Comparison of ENCODE assay signal across 29 cellular contexts in the genomic region with DNA sequence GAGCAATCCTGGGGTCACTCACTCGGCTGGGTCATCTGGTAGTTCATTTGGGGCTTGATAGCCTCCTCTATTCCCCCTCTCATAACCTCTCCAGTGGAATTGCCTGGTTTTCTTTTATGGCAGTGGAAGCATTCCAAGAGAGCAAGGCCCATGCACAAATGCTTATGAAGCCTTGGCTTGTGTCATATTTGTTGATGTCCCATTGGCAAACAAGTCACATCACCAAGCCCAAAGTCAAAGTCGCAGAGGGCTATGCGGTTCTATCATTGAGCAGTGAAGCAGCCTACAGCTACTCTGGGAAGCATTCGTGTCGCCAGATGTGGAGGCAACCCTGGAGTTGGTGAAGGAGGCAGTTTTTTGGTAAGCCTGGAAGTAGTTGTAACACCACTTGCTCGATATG. TPM values are rescaled to one million over a fixed set of nuclear protein-coding genes. Genes with fewer than 3 reads are reported as not detected.
"Had no signal": no experiment of that assay in that cellular context is flagged by ENCODE, and none has a peak within 500 bp of the region (broad histone marks: within the 10 kb centered on the region; RNA-seq: fewer than 3 reads in every experiment).

No MANE protein-coding gene starts in this region.

- H3K27me3 Mint-ChIP-seq: stimulated activated naive CD8-positive, alpha-beta T cell treated with anti-CD3 and anti-CD28 coated beads, Interleukin-15, amount 100 ng/mL, for 72 hours; type B pancreatic cell had no signal

- H3K4me1 Mint-ChIP-seq: stimulated activated effector memory CD8-positive, alpha-beta T cell treated with anti-CD3 and anti-CD28 coated beads, Interleukin-12 subunit alpha, Interleukin-12 subunit beta, amount 100 ng/mL, for 72 hours; stimulated activated naive B cell treated with anti-CD40 and anti-IgM and Interleukin-4, amounts not matched to agents 10 μg/mL and 1 μg/mL and 100 μg/mL, for 72 hours; stimulated activated naive CD8-positive, alpha-beta T cell treated with anti-CD3 and anti-CD28 coated beads, Interleukin-15, amount 100 ng/mL, for 72 hours had no signal

- H3K27ac Mint-ChIP-seq: stimulated activated effector memory CD8-positive, alpha-beta T cell treated with anti-CD3 and anti-CD28 coated beads, Interleukin-12 subunit alpha, Interleukin-12 subunit beta, amount 100 ng/mL, for 72 hours; stimulated activated naive B cell treated with anti-CD40 and anti-IgM and Interleukin-4, amounts not matched to agents 10 μg/mL and 1 μg/mL and 100 μg/mL, for 72 hours; stimulated activated naive CD8-positive, alpha-beta T cell treated with anti-CD3 and anti-CD28 coated beads, Interleukin-15, amount 100 ng/mL, for 72 hours; stimulated activated naive CD8-positive, alpha-beta T cell treated with anti-CD3 and anti-CD28 coated beads, Interleukin-15, Interleukin-2, amounts not matched to agents 100 ng/mL and 50 ng/mL, for 24 hours; type B pancreatic cell had no signal

- H3K27me3 ChIP-seq: stomach, suprapubic skin, testis, thyroid gland, tibial artery, tibial nerve, transverse colon, upper lobe of left lung, upper lobe of right lung, uterus, vagina had no signal

- H3K9me3 Mint-ChIP-seq: stimulated activated effector memory CD8-positive, alpha-beta T cell treated with anti-CD3 and anti-CD28 coated beads, Interleukin-12 subunit alpha, Interleukin-12 subunit beta, amount 100 ng/mL, for 72 hours; stimulated activated naive B cell treated with anti-CD40 and anti-IgM and Interleukin-4, amounts not matched to agents 10 μg/mL and 1 μg/mL and 100 μg/mL, for 72 hours; stimulated activated naive CD8-positive, alpha-beta T cell treated with anti-CD3 and anti-CD28 coated beads, Interleukin-15, amount 100 ng/mL, for 72 hours; stimulated activated naive CD8-positive, alpha-beta T cell treated with anti-CD3 and anti-CD28 coated beads, Interleukin-15, Interleukin-2, amounts not matched to agents 100 ng/mL and 50 ng/mL, for 24 hours; type B pancreatic cell had no signal

- H3K36me3 Mint-ChIP-seq: stimulated activated effector memory CD8-positive, alpha-beta T cell treated with anti-CD3 and anti-CD28 coated beads, Interleukin-12 subunit alpha, Interleukin-12 subunit beta, amount 100 ng/mL, for 72 hours; stimulated activated naive B cell treated with anti-CD40 and anti-IgM and Interleukin-4, amounts not matched to agents 10 μg/mL and 1 μg/mL and 100 μg/mL, for 72 hours; type B pancreatic cell had no signal

- DNase-seq: stimulated activated CD4-positive, alpha-beta T cell treated with anti-CD3 and anti-CD28 coated beads, Interleukin-2, amount 100 ng/mL, for 48 hours; stimulated activated CD4-positive, alpha-beta T cell treated with anti-CD3 and anti-CD28 coated beads, Interleukin-4, amount 100 ng/mL, for 1 hour; stimulated activated CD4-positive, alpha-beta T cell treated with anti-CD3 and anti-CD28 coated beads, Interleukin-4, amount 100 ng/mL, for 24 hours; stimulated activated CD4-positive, alpha-beta T cell treated with anti-CD3 and anti-CD28 coated beads, Interleukin-4, amount 100 ng/mL, for 4 hours; stimulated activated CD8-positive, alpha-beta memory T cell treated with anti-CD3 and anti-CD28 coated beads, Interleukin-4, amount 100 ng/mL, for 48 hours; stimulated activated naive B cell treated with anti-CD40 and anti-IgM and Interleukin-4, amounts not matched to agents 10 μg/mL and 1 μg/mL and 100 μg/mL, for 72 hours; stimulated activated naive CD4-positive, alpha-beta T cell; stimulated activated naive CD4-positive, alpha-beta T cell treated with Interleukin-2 at 50 U/mL for 16 hours; stimulated activated naive CD8-positive, alpha-beta T cell treated with anti-CD3 and anti-CD28 coated beads, Interleukin-15, amount 100 ng/mL, for 72 hours; stimulated activated naive CD8-positive, alpha-beta T cell treated with anti-CD3 and anti-CD28 coated beads, Interleukin-15, Interleukin-2, amounts not matched to agents 100 U/mL and 50 U/mL, for 24 hours; stomach; substantia nigra; testis; thyroid gland; tibial artery; transverse colon; trophoblast cell; upper lobe of left lung; upper lobe of right lung; uterus had no signal

- H3K36me3 ChIP-seq: suprapubic skin, thoracic aorta, thyroid gland, transverse colon, upper lobe of right lung, uterus, vagina had no signal

- H3K27ac ChIP-seq: stomach, suprapubic skin, testis, thoracic aorta, thyroid gland, tibial artery, tibial nerve, transverse colon, upper lobe of left lung, upper lobe of right lung, uterus, vagina had no signal

- ATAC-seq: stimulated activated effector memory CD8-positive, alpha-beta T cell treated with anti-CD3 and anti-CD28 coated beads, Interleukin-12 subunit alpha, Interleukin-12 subunit beta, amount 100 ng/mL, for 72 hours; stimulated activated naive B cell treated with anti-CD40 and anti-IgM and Interleukin-4, amounts not matched to agents 10 μg/mL and 1 μg/mL and 100 μg/mL, for 72 hours; stimulated activated naive CD8-positive, alpha-beta T cell treated with anti-CD3 and anti-CD28 coated beads, Interleukin-15, amount 100 ng/mL, for 72 hours; stimulated activated naive CD8-positive, alpha-beta T cell treated with anti-CD3 and anti-CD28 coated beads, Interleukin-15, Interleukin-2, amounts not matched to agents 100 U/mL and 50 U/mL, for 24 hours; upper lobe of right lung had no signal

- H3K9me3 ChIP-seq: stomach, suprapubic skin, testis, thoracic aorta, thyroid gland, tibial artery, tibial nerve, transverse colon, upper lobe of left lung, upper lobe of right lung, uterus, vagina had no signal

- FAIRE-seq: urothelium cell line had no signal

- H3K4me3 Mint-ChIP-seq: stimulated activated effector memory CD8-positive, alpha-beta T cell treated with anti-CD3 and anti-CD28 coated beads, Interleukin-12 subunit alpha, Interleukin-12 subunit beta, amount 100 ng/mL, for 72 hours; stimulated activated naive B cell treated with anti-CD40 and anti-IgM and Interleukin-4, amounts not matched to agents 10 μg/mL and 1 μg/mL and 100 μg/mL, for 72 hours; stimulated activated naive CD8-positive, alpha-beta T cell treated with anti-CD3 and anti-CD28 coated beads, Interleukin-15, amount 100 ng/mL, for 72 hours; stimulated activated naive CD8-positive, alpha-beta T cell treated with anti-CD3 and anti-CD28 coated beads, Interleukin-15, Interleukin-2, amounts not matched to agents 100 ng/mL and 50 ng/mL, for 24 hours; type B pancreatic cell had no signal

- H3K4me1 ChIP-seq: stomach, suprapubic skin, testis, tibial artery, tibial nerve, transverse colon, upper lobe of left lung, upper lobe of right lung, uterus, vagina had no signal

- H3K4me3 ChIP-seq: stomach, suprapubic skin, testis, thoracic aorta, thyroid gland, tibial artery, tibial nerve, transverse colon, upper lobe of left lung, upper lobe of right lung, uterus, vagina had no signal

RNA-seq across cellular contexts. Expression of a gene that starts 52.9 kb away (rescaled TPM):
- total RNA-seq: transverse colon, upper lobe of right lung, ureter, uterus, vagina had no signal
